In genomic region chr10:77787440-77787839, GRCh38 we compare ENCODE assay signal across 17 cellular contexts.
DNase-seq lines count a peak whose midpoint lies in the region; TF ChIP-seq lines count a peak whose summit lies in the region.
"Had no signal": no experiment of that assay in that cellular context is flagged by ENCODE, and none has a peak within 500 bp of the region (broad histone marks: within the 10 kb centered on the region; RNA-seq: fewer than 3 reads in every experiment).

No MANE protein-coding gene starts in this region.

- WGBS in sigmoid colon, 2 donors = 92 to 95% methylated on average over 12 of the region's 12 CpGs

- peaks cover 33% of the 10 kb centered on the region for H3K36me3 Mint-ChIP-seq in endothelial cell (ENCODE audit: low read depth, unreplicated experiment)
- H3K36me3 Mint-ChIP-seq: CD4-positive, CD25-positive, alpha-beta regulatory T cell; CD8-positive, alpha-beta T cell had no signal

- peaks cover 7% of the 10 kb centered on the region for H3K36me3 ChIP-seq in right atrium auricular region
- H3K36me3 ChIP-seq in sigmoid colon = peaks cover 11 to 68% (median 22%) of the 10 kb centered on the region in 4 donors

- H3K27me3 Mint-ChIP-seq in endothelial cell (ENCODE audit: unreplicated experiment) = peaks cover 3% of the 10 kb centered on the region
- H3K27me3 Mint-ChIP-seq: B cell had no signal

- H3K27ac ChIP-seq in right atrium auricular region (no peak overlapping the region), sigmoid colon (no peak overlapping the region)
- H3K27ac ChIP-seq: 22Rv1, BLaER1, C4-2B, GM23248 had no signal

- DNase-seq in cardiac septum (ENCODE audit: low spot score) = peak; percentile 73
- DNase-seq in right atrium auricular region (ENCODE audit: low spot score) = no peak
- no peak for DNase-seq in endothelial cell (ENCODE audit: low spot score)
- peak; percentile 48 for DNase-seq in sigmoid colon
- no peak for DNase-seq in inferior parietal cortex (ENCODE audit: extremely low spot score)
- DNase-seq in central memory CD4-positive, alpha-beta T cell = no peak
- DNase-seq: Caco-2; CD4-positive, CD25-positive, alpha-beta regulatory T cell; CD8-positive, alpha-beta T cell; DMS153; DND-41; GM23248; H7 had no signal

- H3K9me3 ChIP-seq in right atrium auricular region (peaks cover 0 to 4% of the 10 kb centered on the region in 2 donors), sigmoid colon (no peaks in the 10 kb centered on the region)
- H3K9me3 ChIP-seq: BLaER1, Caco-2 had no signal

- TF ChIP-seq EP300 in sigmoid colon (IDR thresholded peaks at IDR 0.05) = no peak

- TF ChIP-seq POLR2A in sigmoid colon (IDR thresholded peaks at IDR 0.05) = no peak

- peaks cover 15% of the 10 kb centered on the region for H3K4me1 Mint-ChIP-seq in endothelial cell (ENCODE audit: unreplicated experiment)
- H3K4me1 Mint-ChIP-seq: B cell; CD4-positive, CD25-positive, alpha-beta regulatory T cell had no signal

- peak overlapping the region; percentile 36 for H3K27ac Mint-ChIP-seq in endothelial cell (ENCODE audit: unreplicated experiment)
- H3K27ac Mint-ChIP-seq: B cell; CD4-positive, CD25-positive, alpha-beta regulatory T cell; CD8-positive, alpha-beta T cell had no signal

- H3K27me3 ChIP-seq in right atrium auricular region = no peaks in the 10 kb centered on the region
- H3K27me3 ChIP-seq in sigmoid colon = no peaks in the 10 kb centered on the region
- H3K27me3 ChIP-seq: BLaER1 had no signal

- H3K4me1 ChIP-seq in right atrium auricular region (no peaks in the 10 kb centered on the region), sigmoid colon (no peaks in the 10 kb centered on the region)
- H3K4me1 ChIP-seq: BLaER1, Caco-2 had no signal

- H3K4me3 ChIP-seq in right atrium auricular region = no peak overlapping the region
- no peak overlapping the region for H3K4me3 ChIP-seq in sigmoid colon
- H3K4me3 ChIP-seq: BLaER1, GM23248 had no signal

- intact Hi-C loops in cardiac septum (cut with DNase I) = no loop called here
- intact Hi-C loops in sigmoid colon (cut with DNase I) = no loop called here

- TF ChIP-seq CTCF in right atrium auricular region (IDR thresholded peaks at IDR 0.05) (no peak), endothelial cell (IDR thresholded peaks at IDR 0.05; ENCODE audit: unreplicated experiment) (no peak), sigmoid colon (IDR thresholded peaks at IDR 0.05) (no peak)

- no peaks in the 10 kb centered on the region for H3K9me3 Mint-ChIP-seq in endothelial cell (ENCODE audit: unreplicated experiment)
- H3K9me3 Mint-ChIP-seq: CD4-positive, CD25-positive, alpha-beta regulatory T cell; CD8-positive, alpha-beta T cell had no signal

- no peak overlapping the region for H3K4me3 Mint-ChIP-seq in endothelial cell (ENCODE audit: unreplicated experiment)
- H3K4me3 Mint-ChIP-seq: B cell; CD4-positive, CD25-positive, alpha-beta regulatory T cell; CD8-positive, alpha-beta T cell had no signal

Comparison
In these comparisons a context has a peak if more than half of its experiments do, and no peak if none do; other contexts are left out.
1. DNase-seq: peak in cardiac septum (single experiment) and sigmoid colon (single experiment); none in right atrium auricular region (single experiment), endothelial cell (single experiment), inferior parietal cortex (single experiment) and central memory CD4-positive, alpha-beta T cell (single experiment).